ENCODE assay signal across 8 cellular contexts in genomic region chr2:153163055-153163454, GRCh38.
DNase-seq lines count a peak whose midpoint lies in the region; ATAC-seq lines count a peak whose summit lies in the region.

No MANE protein-coding gene starts in this region.

- DNase-seq in SKM-1 treated with dmso at 0.1 percent for 144 hours (lab: John Stamatoyannopoulos, UW; ENCODE audit: unreplicated experiment) = peak; percentile 14
- no peak for DNase-seq in SKM-1 (lab: John Stamatoyannopoulos, UW; ENCODE audit: unreplicated experiment)
- peak; percentile 18 to 81 (median 54) for DNase-seq in NCI-H1417 (lab: John Stamatoyannopoulos, UW)
- peak; percentile 72 for DNase-seq in astrocyte of the hippocampus (ENCODE audit: low read depth, low spot score)
- peak; percentile 62 for DNase-seq in myocyte (ENCODE audit: low read depth)
- DNase-seq in central memory CD4-positive, alpha-beta T cell = no peak
- no peak for DNase-seq in cardiac septum (ENCODE audit: low spot score)

- no peak for ATAC-seq in HG03139 (IDR thresholded peaks at IDR 0.05; ENCODE audit: unreplicated experiment)

- intact Hi-C loops in cardiac septum (cut with DNase I) = no loop called here

Comparison
In these comparisons a context has a peak if more than half of its experiments do, and no peak if none do; other contexts are left out.
1. DNase-seq: peak in SKM-1 treated with dmso at 0.1 percent for 144 hours (single experiment), NCI-H1417 (3 of 3), astrocyte of the hippocampus (single experiment) and myocyte (single experiment); none in SKM-1 (single experiment), central memory CD4-positive, alpha-beta T cell (single experiment) and cardiac septum (single experiment).